Comparison of ENCODE assay signal across 1 cellular context in genomic region chr1:31843506-31843905, GRCh38.
TF ChIP-seq lines count a peak whose summit lies in the region.

No MANE protein-coding gene starts in this region.

TF ChIP-seq in GM23338, 12 proteins besides CTCF, POLR2A, EP300 and RAD21 (continued from another document):
- TF ChIP-seq ZNF462 (CRISPR knock-in tag; IDR thresholded peaks at IDR 0.05) (no peak), CREB1 (CRISPR knock-in tag; IDR thresholded peaks at IDR 0.05; ENCODE audit: low read depth) (no peak)
TF ChIP-seq in GM23338: peak in this region for 0.
